In the genomic region with DNA sequence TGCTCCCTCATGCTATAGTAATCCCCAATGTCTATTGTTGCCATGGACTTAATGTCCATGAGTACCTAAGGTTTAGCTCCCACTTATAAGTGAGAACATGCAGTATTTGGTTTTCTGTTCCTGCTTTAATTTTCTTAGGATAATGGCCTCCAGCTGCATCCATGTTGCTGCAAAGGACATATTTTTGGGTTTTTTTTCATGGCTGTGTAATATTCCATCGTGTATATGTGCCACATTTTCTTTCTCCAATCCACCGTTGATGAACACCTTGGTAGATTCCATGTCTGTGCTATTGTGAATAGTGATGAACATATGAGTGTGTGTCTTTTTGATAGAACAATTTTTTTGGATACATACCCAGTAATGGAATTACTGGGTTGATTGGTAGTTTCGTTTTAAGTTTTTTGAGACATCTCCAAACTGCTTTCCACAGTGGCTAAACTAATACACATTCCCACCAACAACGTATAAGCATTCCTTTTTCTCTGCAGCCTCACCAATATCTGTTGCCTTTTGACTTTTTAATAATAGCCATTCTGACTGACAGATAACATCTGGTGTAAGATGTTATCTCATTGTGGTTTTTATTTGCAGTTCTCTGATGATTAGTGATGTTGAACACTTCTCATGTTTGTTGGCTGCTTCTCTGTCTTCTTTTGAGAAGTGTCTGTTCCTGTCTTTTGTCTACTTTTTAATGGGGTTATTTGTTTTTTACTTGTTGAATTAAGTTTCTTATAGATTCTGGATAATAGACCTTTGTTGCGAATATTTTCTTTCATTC, we compare ENCODE assay signal across 1 cellular context.
TF ChIP-seq lines count a peak whose summit lies in the region.

No MANE protein-coding gene starts in this region.

TF ChIP-seq in HEK293, 187 proteins besides CTCF, POLR2A, EP300 and RAD21 (continued from another document):
- TF ChIP-seq ZNF280D (tag by site-specific recombination; IDR thresholded peaks at IDR 0.05) (no peak), GLIS1 (tag by site-specific recombination; IDR thresholded peaks at IDR 0.05) (no peak), ELK4 (IDR thresholded peaks at IDR 0.05; ENCODE audit: borderline replicate concordance, low read depth, low read length) (no peak)
